In the genomic region with DNA sequence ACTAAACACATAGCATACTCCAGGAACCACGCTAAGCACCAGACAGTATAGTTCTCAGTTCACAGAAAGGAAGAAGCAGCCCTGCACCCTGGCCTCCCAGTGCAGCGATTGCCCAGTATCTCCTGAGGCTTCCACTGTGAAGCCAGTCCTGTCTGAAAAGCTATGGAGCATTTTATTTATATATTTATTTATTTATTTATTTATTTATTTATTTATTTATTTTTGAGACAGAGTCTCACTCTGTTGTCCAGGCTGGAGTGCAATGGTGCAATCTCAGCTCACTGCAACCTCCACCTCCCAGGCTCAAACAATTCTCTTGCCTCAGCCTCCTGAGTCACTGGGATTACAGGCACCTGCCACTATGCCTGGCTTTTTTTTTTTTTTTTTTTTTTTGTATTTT, we compare ENCODE assay signal across 6 cellular contexts. TPM values are rescaled to one million over a fixed set of nuclear protein-coding genes. Genes with fewer than 3 reads are reported as not detected.
"Had no signal": no experiment of that assay in that cellular context is flagged by ENCODE, and none has a peak within 500 bp of the region (broad histone marks: within the 10 kb centered on the region; RNA-seq: fewer than 3 reads in every experiment).

No MANE protein-coding gene starts in this region.

RNA-seq across cellular contexts. Expression of a gene that starts 25.5 kb away (rescaled TPM):
- total RNA-seq: HepG2, HT-29, HT1080, IMR-90, K562 had no signal
- polyA plus RNA-seq: HepG2, IgD-negative memory B cell, IMR-90, K562 had no signal
